In the genomic region with DNA sequence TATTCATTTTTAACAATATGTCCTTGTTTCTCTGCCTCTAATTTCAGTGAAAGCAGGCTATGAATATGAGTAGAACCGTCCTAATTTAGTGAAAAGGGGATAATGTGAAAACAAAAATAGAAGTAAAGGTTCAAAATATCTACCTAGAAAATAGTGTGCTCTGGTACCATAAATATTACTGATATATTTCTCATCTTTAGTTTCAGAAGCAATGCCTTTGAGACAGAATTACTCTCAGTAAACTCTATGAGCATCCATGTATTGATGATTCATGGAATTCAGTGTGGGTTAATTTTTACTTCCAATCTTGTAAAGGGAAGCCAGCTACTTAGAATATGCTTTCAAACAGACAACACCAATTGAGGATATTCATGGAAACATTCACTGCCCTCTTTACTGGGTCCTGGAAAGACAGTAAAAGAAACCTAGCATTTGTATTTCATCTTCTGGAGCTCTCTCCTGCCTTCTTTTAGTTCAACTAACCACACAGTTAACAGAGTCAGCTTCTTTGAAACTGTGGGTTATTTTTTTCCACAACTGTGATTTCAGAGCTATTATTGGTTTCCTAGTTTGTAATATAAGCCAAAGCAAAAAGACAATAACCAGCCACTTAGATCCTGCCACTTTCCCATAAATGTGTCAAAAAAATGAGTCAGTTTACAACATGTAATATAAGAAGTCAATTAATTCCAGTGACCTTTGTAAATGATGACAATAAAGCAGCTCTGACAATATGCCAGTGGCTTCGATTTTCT, we compare ENCODE assay signal across 8 cellular contexts. TPM values are rescaled to one million over a fixed set of nuclear protein-coding genes. Genes with fewer than 3 reads are reported as not detected.
DNase-seq lines count a peak whose midpoint lies in the region; ATAC-seq and TF ChIP-seq lines count a peak whose summit lies in the region.

No MANE protein-coding gene starts in this region.

- intact Hi-C loops in naive thymus-derived CD4-positive, alpha-beta T cell (cut with micrococcal nuclease), result loop anchor here (5.0 to 10.0 kb wide), 9 partner anchors 45 to 1112 kb away; a partner anchor contains a TSS

- ATAC-seq in GM18873 (IDR thresholded peaks at IDR 0.05; ENCODE audit: low FRiP score, unreplicated experiment) (peak; percentile 52), HG02759 (IDR thresholded peaks at IDR 0.05; ENCODE audit: unreplicated experiment) (peak; percentile 61), SK-N-SH treated with all-trans-retinoic acid at 6 μM for 48 hours (peak; percentile 2; the same call in 1 of the 3 replicates)
- ATAC-seq in naive thymus-derived CD4-positive, alpha-beta T cell, result no peak
- ATAC-seq in effector memory CD8-positive, alpha-beta T cell (replicated peaks), result no peak

- H3K27ac ChIP-seq in naive thymus-derived CD4-positive, alpha-beta T cell (ENCODE audit: low read depth, low read length), result peak overlapping the region; percentile 72

- peak overlapping the region; percentile 58 for H3K4me3 ChIP-seq in naive thymus-derived CD4-positive, alpha-beta T cell (ENCODE audit: low read length)
- peak overlapping the region in 1 of 2 donors; percentile 42 for H3K4me3 ChIP-seq in foreskin fibroblast (ENCODE audit: low read depth in 1 of 2, low read length in 2 of 2)

- no peak for TF ChIP-seq CTCF in foreskin fibroblast (IDR thresholded peaks at IDR 0.05; ENCODE audit: low read depth, low read length)

- POLR2A ChIA-PET in naive thymus-derived CD4-positive, alpha-beta T cell (lab: Charles Lee), result interaction anchor here (0.5 to 6.1 kb wide), 17 partner anchors 11 to 409 kb away, joined by 3 to 69 read pairs (median 4); no protein-coding TSS in a partner anchor

- no peaks in the 10 kb centered on the region for H3K27me3 Mint-ChIP-seq in naive thymus-derived CD4-positive, alpha-beta T cell
- H3K27me3 Mint-ChIP-seq in effector memory CD8-positive, alpha-beta T cell, result no peaks in the 10 kb centered on the region

- no peaks in the 10 kb centered on the region for H3K27me3 ChIP-seq in naive thymus-derived CD4-positive, alpha-beta T cell (ENCODE audit: control insufficient read depth in 2 of 2, insufficient read depth in 2 of 2, low read length in 2 of 2)

- H3K4me1 Mint-ChIP-seq in naive thymus-derived CD4-positive, alpha-beta T cell, result peaks cover 13 to 80% (median 67%) of the 10 kb centered on the region in 7 donors
- peaks cover 0 to 2% of the 10 kb centered on the region in 2 donors for H3K4me1 Mint-ChIP-seq in effector memory CD8-positive, alpha-beta T cell (ENCODE audit: low read depth in 2 of 2)

- peaks cover 0 to 58% (median 0%) of the 10 kb centered on the region in 5 donors for H3K36me3 Mint-ChIP-seq in naive thymus-derived CD4-positive, alpha-beta T cell
- no peaks in the 10 kb centered on the region for H3K36me3 Mint-ChIP-seq in effector memory CD8-positive, alpha-beta T cell (ENCODE audit: insufficient read depth)

- peak overlapping the region; percentile 84 to 99 (median 98) for H3K4me3 Mint-ChIP-seq in naive thymus-derived CD4-positive, alpha-beta T cell
- peak overlapping the region in 1 of 2 donors; percentile 82 for H3K4me3 Mint-ChIP-seq in effector memory CD8-positive, alpha-beta T cell

- CTCF ChIA-PET in naive thymus-derived CD4-positive, alpha-beta T cell (lab: Charles Lee), result interaction anchor here (0.7 to 1.7 kb wide), 7 partner anchors 9 to 499 kb away, joined by 3 to 5 read pairs (median 3); no protein-coding TSS in a partner anchor

- H3K9me3 Mint-ChIP-seq in naive thymus-derived CD4-positive, alpha-beta T cell, result no peaks in the 10 kb centered on the region
- H3K9me3 Mint-ChIP-seq in effector memory CD8-positive, alpha-beta T cell, result no peaks in the 10 kb centered on the region

- peaks cover 0 to 12% of the 10 kb centered on the region in 2 donors for H3K4me1 ChIP-seq in naive thymus-derived CD4-positive, alpha-beta T cell (ENCODE audit: control insufficient read depth in 2 of 2, insufficient read depth in 2 of 2, low read length in 2 of 2)

- H3K27ac Mint-ChIP-seq in naive thymus-derived CD4-positive, alpha-beta T cell, result peak overlapping the region; percentile 88 to 98 (median 93)
- peak overlapping the region in 1 of 2 donors; percentile 63 for H3K27ac Mint-ChIP-seq in effector memory CD8-positive, alpha-beta T cell

- H3K9me3 ChIP-seq in naive thymus-derived CD4-positive, alpha-beta T cell (ENCODE audit: control insufficient read depth in 2 of 3, low read length in 3 of 3), result no peaks in the 10 kb centered on the region

- no peak for DNase-seq in naive thymus-derived CD4-positive, alpha-beta T cell
- no peak for DNase-seq in effector memory CD8-positive, alpha-beta T cell
- DNase-seq in NCI-H345 treated with DMSO at 0.1 percent for 48 hours (lab: John Stamatoyannopoulos, UW; ENCODE audit: unreplicated experiment), result no peak
- DNase-seq in foreskin fibroblast, result no peak
- no peak for DNase-seq in activated CD8-positive, alpha-beta memory T cell treated with anti-CD3 and anti-CD28 coated beads for 24 hours

- H3K36me3 ChIP-seq in naive thymus-derived CD4-positive, alpha-beta T cell (ENCODE audit: control insufficient read depth in 2 of 3, insufficient read depth in 3 of 3, low read length in 3 of 3), result no peaks in the 10 kb centered on the region

TF ChIP-seq in SK-N-SH treated with all-trans-retinoic acid at 6 μM for 48 hours, 23 proteins besides CTCF, POLR2A, EP300 and RAD21:
- no peak for TF ChIP-seq ZNF8 (CRISPR knock-in tag; IDR thresholded peaks at IDR 0.05)
- TF ChIP-seq, protein P1, sequence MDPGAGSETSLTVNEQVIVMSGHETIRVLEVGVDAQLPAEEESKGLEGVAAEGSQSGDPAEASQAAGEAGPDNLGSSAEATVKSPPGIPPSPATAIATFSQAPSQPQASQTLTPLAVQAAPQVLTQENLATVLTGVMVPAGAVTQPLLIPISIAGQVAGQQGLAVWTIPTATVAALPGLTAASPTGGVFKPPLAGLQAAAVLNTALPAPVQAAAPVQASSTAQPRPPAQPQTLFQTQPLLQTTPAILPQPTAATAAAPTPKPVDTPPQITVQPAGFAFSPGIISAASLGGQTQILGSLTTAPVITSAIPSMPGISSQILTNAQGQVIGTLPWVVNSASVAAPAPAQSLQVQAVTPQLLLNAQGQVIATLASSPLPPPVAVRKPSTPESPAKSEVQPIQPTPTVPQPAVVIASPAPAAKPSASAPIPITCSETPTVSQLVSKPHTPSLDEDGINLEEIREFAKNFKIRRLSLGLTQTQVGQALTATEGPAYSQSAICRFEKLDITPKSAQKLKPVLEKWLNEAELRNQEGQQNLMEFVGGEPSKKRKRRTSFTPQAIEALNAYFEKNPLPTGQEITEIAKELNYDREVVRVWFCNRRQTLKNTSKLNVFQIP (CRISPR knock-in tag; IDR thresholded peaks at IDR 0.05; ENCODE audit: borderline replicate concordance, low read depth), result no peak

RNA-seq across cellular contexts. Expression of a gene that starts 1.7 kb away (rescaled TPM):
- total RNA-seq in naive thymus-derived CD4-positive, alpha-beta T cell, result 100 to 1,000 TPM in 3 of 5 experiments, 10 to 100 TPM in 1, 1 to 10 TPM in 1; 7.6 to 288 (median 227) TPM
- 100 to 1,000 TPM; 169 to 173 TPM for polyA plus RNA-seq in naive thymus-derived CD4-positive, alpha-beta T cell

Comparison
In these comparisons a context has a peak if more than half of its experiments do, and no peak if none do; other contexts are left out.
1. ATAC-seq: peak in GM18873 (single experiment), HG02759 (single experiment) and SK-N-SH treated with all-trans-retinoic acid at 6 μM for 48 hours (single experiment); none in naive thymus-derived CD4-positive, alpha-beta T cell (single experiment) and effector memory CD8-positive, alpha-beta T cell (single experiment).